Comparison of ENCODE assay signal across 8 cellular contexts in the genomic region with DNA sequence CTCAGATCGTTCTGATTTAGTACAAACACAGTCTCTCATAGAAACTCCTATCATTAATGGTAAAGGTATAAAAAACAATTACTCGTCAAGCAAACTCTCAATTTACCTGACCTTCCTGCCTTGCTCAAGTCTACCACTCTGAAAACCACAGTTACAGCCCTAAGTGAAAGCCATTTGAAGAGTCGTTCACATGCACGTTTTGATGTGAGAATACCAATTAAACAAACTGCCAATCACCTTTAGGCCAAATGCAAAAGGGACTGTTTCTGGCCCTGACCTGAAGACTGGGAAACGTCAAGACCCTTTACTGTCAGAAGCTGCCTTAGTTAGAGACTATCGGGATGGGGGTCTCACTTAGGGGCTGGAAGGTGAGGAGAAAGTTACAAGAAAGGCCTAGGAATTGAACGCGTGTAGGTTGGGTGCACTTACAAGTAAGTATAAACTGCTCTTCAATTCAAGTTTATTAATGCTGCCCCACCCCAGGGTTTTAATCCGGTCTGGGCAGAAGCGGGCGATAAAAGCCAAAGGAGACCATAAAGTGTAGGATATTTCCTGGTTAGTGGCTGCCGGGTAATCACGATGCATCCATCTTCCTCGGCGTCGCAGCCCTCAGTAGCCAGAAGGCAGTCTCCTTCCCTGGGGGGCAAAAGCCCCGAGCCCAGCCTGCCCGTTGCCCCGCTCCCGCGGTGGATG. TPM values are rescaled to one million over a fixed set of nuclear protein-coding genes. Genes with fewer than 3 reads are reported as not detected.
DNase-seq lines count a peak whose midpoint lies in the region; ATAC-seq and TF ChIP-seq lines count a peak whose summit lies in the region.

No MANE protein-coding gene starts in this region.

- peaks cover 37% of the 10 kb centered on the region for H3K4me1 Mint-ChIP-seq in activated CD8-positive, alpha-beta T cell treated with anti-CD3 and anti-CD28 coated beads for 36 hours (ENCODE audit: low read depth)

- ATAC-seq in GM18868 (IDR thresholded peaks at IDR 0.05; ENCODE audit: unreplicated experiment) (peak; percentile 11), HG03159 (IDR thresholded peaks at IDR 0.05; ENCODE audit: unreplicated experiment) (peak; percentile 18), foreskin keratinocyte (peak; percentile 20), psoas muscle (peak in 1 of 4 donors; percentile 30), HG03097 (IDR thresholded peaks at IDR 0.05; ENCODE audit: low FRiP score, unreplicated experiment) (no peak)
- peak; percentile 6 for ATAC-seq in activated CD8-positive, alpha-beta T cell treated with anti-CD3 and anti-CD28 coated beads for 36 hours

- CTCF ChIA-PET in activated CD8-positive, alpha-beta T cell treated with anti-CD3 and anti-CD28 coated beads for 36 hours (lab: Charles Lee): interaction anchor here (0.8 to 1.0 kb wide), 3 partner anchors 15 to 191 kb away, joined by 3 read pairs; no protein-coding TSS in a partner anchor

- POLR2A ChIA-PET in activated CD8-positive, alpha-beta T cell treated with anti-CD3 and anti-CD28 coated beads for 36 hours (lab: Charles Lee): no interaction called here

- H3K4me1 ChIP-seq in foreskin keratinocyte (peaks cover 19% of the 10 kb centered on the region), psoas muscle (peaks cover 60% of the 10 kb centered on the region)

- no peak for TF ChIP-seq CTCF in activated CD8-positive, alpha-beta T cell treated with anti-CD3 and anti-CD28 coated beads for 36 hours (IDR thresholded peaks at IDR 0.05)
- TF ChIP-seq CTCF in foreskin keratinocyte (conservative IDR thresholded peaks at IDR 0.05) (no peak), psoas muscle (IDR thresholded peaks at IDR 0.05) (no peak)

- peaks cover 17% of the 10 kb centered on the region for H3K36me3 Mint-ChIP-seq in activated CD8-positive, alpha-beta T cell treated with anti-CD3 and anti-CD28 coated beads for 36 hours (ENCODE audit: low read depth)

- H3K4me3 ChIP-seq in psoas muscle: peak overlapping the region; percentile 96

- WGBS in psoas muscle, 3 donors: 1 to 3% (median 2%) methylated on average over 21 of the region's 21 CpGs

- H3K27ac Mint-ChIP-seq in activated CD8-positive, alpha-beta T cell treated with anti-CD3 and anti-CD28 coated beads for 36 hours: peak overlapping the region; percentile 96

- peak; percentile 46 for DNase-seq in activated CD8-positive, alpha-beta T cell treated with anti-CD3 and anti-CD28 coated beads for 36 hours
- DNase-seq in foreskin keratinocyte: peak in 1 of 2 donors; percentile 3
- no peak for DNase-seq in psoas muscle
- DNase-seq in NCI-H146 treated with DMSO at 0.1 percent for 48 hours (lab: John Stamatoyannopoulos, UW; ENCODE audit: unreplicated experiment): no peak
- DNase-seq in islet precursor cell: no peak

- no peaks in the 10 kb centered on the region for H3K9me3 Mint-ChIP-seq in activated CD8-positive, alpha-beta T cell treated with anti-CD3 and anti-CD28 coated beads for 36 hours

- H3K27ac ChIP-seq in foreskin keratinocyte: peak overlapping the region; percentile 89
- peak overlapping the region; percentile 99 for H3K27ac ChIP-seq in psoas muscle

- no peaks in the 10 kb centered on the region for H3K36me3 ChIP-seq in psoas muscle (ENCODE audit: insufficient read depth in 1 of 2, low read depth in 1 of 2)

- intact Hi-C loops in activated CD8-positive, alpha-beta T cell treated with anti-CD3 and anti-CD28 coated beads for 36 hours (cut with micrococcal nuclease): no loop called here
- intact Hi-C loops in psoas muscle (cut with DNase I): loop anchor here in 1 of 2 donors (2.0 kb wide), 1 partner anchor 247 kb away; the partner anchor contains the start of gene LCOR

- H3K9me3 ChIP-seq in psoas muscle: no peaks in the 10 kb centered on the region

- no peaks in the 10 kb centered on the region for H3K27me3 Mint-ChIP-seq in activated CD8-positive, alpha-beta T cell treated with anti-CD3 and anti-CD28 coated beads for 36 hours

- no peak overlapping the region for H3K4me3 Mint-ChIP-seq in activated CD8-positive, alpha-beta T cell treated with anti-CD3 and anti-CD28 coated beads for 36 hours

- H3K27me3 ChIP-seq in foreskin keratinocyte: no peaks in the 10 kb centered on the region
- H3K27me3 ChIP-seq in psoas muscle (ENCODE audit: insufficient read depth in 3 of 3, low read length in 2 of 3): no peaks in the 10 kb centered on the region

RNA-seq across cellular contexts. Expression of gene TM9SF3, which starts 0.9 kb away (rescaled TPM):
- 10 to 100 TPM; 66.4 to 71.1 TPM for total RNA-seq in activated CD8-positive, alpha-beta T cell treated with anti-CD3 and anti-CD28 coated beads for 36 hours
- total RNA-seq in foreskin keratinocyte (90.0 and 90.9 TPM in 2 replicates), psoas muscle (10 to 100 TPM; 30.4 to 60.6 (median 57.4) TPM)
- polyA plus RNA-seq in foreskin keratinocyte (28.3 and 34.2 TPM in 2 replicates), psoas muscle (10 to 100 TPM; 14.4 to 49.0 (median 38.4) TPM)
